In the genomic region with DNA sequence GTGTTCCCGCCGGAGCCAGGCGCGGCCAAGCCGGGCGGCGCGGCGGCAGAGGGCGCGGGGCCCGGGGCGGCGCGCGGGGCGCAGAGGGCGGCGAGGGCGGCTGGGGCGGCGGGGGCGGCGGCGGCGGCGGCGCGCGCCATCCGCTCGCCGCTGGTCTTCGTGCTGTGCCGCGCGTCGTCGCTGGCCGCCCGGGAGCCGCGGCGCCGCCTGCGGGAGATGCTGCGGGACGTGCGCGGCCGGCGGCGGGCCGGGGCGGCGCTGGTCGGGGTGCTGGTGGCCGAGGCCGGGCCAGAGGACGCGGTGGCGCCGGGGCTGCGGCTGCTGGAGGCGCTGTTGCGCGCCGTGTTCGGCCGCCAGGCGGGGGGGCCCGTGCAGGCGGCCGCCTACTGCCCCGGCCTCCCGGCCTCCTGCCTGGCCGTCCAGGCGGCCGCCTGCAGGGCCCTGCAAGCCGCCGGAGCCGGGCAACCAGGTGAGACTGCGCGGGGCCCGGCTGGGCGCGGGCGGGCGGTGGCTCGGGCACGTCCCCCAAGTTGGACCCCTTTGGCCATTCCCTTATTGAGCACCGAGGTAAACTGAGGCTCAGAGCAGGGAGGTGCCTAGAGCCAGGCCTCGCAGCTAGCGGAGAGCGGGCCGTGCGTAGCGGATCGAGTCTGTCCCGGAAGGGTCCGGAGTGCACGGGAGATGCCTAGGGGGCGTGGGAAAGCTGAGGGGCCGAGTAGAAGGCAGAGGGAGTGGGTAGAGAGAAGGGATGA, we compare ENCODE assay signal across 1 cellular context.
TF ChIP-seq lines count a peak whose summit lies in the region.

No MANE protein-coding gene starts in this region.

TF ChIP-seq in HepG2, 621 proteins besides CTCF, POLR2A, EP300 and RAD21 (continued from another document and continues in another):
- peak; percentile 66 for TF ChIP-seq ZFY (CRISPR knock-in tag; IDR thresholded peaks at IDR 0.05)
- TF ChIP-seq, protein P1, sequence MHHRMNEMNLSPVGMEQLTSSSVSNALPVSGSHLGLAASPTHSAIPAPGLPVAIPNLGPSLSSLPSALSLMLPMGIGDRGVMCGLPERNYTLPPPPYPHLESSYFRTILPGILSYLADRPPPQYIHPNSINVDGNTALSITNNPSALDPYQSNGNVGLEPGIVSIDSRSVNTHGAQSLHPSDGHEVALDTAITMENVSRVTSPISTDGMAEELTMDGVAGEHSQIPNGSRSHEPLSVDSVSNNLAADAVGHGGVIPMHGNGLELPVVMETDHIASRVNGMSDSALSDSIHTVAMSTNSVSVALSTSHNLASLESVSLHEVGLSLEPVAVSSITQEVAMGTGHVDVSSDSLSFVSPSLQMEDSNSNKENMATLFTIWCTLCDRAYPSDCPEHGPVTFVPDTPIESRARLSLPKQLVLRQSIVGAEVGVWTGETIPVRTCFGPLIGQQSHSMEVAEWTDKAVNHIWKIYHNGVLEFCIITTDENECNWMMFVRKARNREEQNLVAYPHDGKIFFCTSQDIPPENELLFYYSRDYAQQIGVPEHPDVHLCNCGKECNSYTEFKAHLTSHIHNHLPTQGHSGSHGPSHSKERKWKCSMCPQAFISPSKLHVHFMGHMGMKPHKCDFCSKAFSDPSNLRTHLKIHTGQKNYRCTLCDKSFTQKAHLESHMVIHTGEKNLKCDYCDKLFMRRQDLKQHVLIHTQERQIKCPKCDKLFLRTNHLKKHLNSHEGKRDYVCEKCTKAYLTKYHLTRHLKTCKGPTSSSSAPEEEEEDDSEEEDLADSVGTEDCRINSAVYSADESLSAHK (CRISPR knock-in tag; IDR thresholded peaks at IDR 0.05; ENCODE audit: borderline replicate concordance): no peak
- peak; percentile 8; the same call in 1 of the 2 replicates for TF ChIP-seq TARDBP (CRISPR knock-in tag; IDR thresholded peaks at IDR 0.05)
- TF ChIP-seq, protein P2, sequence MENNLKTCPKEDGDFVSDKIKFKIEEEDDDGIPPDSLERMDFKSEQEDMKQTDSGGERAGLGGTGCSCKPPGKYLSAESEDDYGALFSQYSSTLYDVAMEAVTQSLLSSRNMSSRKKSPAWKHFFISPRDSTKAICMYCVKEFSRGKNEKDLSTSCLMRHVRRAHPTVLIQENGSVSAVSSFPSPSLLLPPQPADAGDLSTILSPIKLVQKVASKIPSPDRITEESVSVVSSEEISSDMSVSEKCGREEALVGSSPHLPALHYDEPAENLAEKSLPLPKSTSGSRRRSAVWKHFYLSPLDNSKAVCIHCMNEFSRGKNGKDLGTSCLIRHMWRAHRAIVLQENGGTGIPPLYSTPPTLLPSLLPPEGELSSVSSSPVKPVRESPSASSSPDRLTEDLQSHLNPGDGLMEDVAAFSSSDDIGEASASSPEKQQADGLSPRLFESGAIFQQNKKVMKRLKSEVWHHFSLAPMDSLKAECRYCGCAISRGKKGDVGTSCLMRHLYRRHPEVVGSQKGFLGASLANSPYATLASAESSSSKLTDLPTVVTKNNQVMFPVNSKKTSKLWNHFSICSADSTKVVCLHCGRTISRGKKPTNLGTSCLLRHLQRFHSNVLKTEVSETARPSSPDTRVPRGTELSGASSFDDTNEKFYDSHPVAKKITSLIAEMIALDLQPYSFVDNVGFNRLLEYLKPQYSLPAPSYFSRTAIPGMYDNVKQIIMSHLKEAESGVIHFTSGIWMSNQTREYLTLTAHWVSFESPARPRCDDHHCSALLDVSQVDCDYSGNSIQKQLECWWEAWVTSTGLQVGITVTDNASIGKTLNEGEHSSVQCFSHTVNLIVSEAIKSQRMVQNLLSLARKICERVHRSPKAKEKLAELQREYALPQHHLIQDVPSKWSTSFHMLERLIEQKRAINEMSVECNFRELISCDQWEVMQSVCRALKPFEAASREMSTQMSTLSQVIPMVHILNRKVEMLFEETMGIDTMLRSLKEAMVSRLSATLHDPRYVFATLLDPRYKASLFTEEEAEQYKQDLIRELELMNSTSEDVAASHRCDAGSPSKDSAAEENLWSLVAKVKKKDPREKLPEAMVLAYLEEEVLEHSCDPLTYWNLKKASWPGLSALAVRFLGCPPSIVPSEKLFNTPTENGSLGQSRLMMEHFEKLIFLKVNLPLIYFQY (CRISPR knock-in tag; IDR thresholded peaks at IDR 0.05; ENCODE audit: borderline replicate concordance): peak; percentile 37; the same call in 1 of the 2 replicates
- TF ChIP-seq, protein P3, sequence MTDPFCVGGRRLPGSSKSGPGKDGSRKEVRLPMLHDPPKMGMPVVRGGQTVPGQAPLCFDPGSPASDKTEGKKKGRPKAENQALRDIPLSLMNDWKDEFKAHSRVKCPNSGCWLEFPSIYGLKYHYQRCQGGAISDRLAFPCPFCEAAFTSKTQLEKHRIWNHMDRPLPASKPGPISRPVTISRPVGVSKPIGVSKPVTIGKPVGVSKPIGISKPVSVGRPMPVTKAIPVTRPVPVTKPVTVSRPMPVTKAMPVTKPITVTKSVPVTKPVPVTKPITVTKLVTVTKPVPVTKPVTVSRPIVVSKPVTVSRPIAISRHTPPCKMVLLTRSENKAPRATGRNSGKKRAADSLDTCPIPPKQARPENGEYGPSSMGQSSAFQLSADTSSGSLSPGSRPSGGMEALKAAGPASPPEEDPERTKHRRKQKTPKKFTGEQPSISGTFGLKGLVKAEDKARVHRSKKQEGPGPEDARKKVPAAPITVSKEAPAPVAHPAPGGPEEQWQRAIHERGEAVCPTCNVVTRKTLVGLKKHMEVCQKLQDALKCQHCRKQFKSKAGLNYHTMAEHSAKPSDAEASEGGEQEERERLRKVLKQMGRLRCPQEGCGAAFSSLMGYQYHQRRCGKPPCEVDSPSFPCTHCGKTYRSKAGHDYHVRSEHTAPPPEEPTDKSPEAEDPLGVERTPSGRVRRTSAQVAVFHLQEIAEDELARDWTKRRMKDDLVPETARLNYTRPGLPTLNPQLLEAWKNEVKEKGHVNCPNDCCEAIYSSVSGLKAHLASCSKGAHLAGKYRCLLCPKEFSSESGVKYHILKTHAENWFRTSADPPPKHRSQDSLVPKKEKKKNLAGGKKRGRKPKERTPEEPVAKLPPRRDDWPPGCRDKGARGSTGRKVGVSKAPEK (CRISPR knock-in tag; IDR thresholded peaks at IDR 0.05; ENCODE audit: borderline replicate concordance): 0 out of 2 replicates have a peak, but pooled peaks have one; percentile 56
- peak; percentile 62; the same call in 1 of the 2 replicates for TF ChIP-seq ZNF724P (CRISPR knock-in tag; IDR thresholded peaks at IDR 0.05; ENCODE audit: borderline replicate concordance)
- TF ChIP-seq, protein P4, sequence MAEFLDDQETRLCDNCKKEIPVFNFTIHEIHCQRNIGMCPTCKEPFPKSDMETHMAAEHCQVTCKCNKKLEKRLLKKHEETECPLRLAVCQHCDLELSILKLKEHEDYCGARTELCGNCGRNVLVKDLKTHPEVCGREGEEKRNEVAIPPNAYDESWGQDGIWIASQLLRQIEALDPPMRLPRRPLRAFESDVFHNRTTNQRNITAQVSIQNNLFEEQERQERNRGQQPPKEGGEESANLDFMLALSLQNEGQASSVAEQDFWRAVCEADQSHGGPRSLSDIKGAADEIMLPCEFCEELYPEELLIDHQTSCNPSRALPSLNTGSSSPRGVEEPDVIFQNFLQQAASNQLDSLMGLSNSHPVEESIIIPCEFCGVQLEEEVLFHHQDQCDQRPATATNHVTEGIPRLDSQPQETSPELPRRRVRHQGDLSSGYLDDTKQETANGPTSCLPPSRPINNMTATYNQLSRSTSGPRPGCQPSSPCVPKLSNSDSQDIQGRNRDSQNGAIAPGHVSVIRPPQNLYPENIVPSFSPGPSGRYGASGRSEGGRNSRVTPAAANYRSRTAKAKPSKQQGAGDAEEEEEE (CRISPR knock-in tag; IDR thresholded peaks at IDR 0.05; ENCODE audit: borderline replicate concordance): no peak
- TF ChIP-seq ZNF883 (CRISPR knock-in tag; IDR thresholded peaks at IDR 0.05; ENCODE audit: not compliant biosample characterization): peak; percentile 66
- TF ChIP-seq ZMYM3 (CRISPR knock-in tag; IDR thresholded peaks at IDR 0.05): 0 out of 2 replicates have a peak, but pooled peaks have one; percentile 31
- 0 out of 2 replicates have a peak, but pooled peaks have one; percentile 6 for TF ChIP-seq RFXAP (CRISPR knock-in tag; IDR thresholded peaks at IDR 0.05; ENCODE audit: borderline replicate concordance)
- no peak for TF ChIP-seq GZF1 (CRISPR knock-in tag; IDR thresholded peaks at IDR 0.05)
- peak; percentile 77 for TF ChIP-seq RBM39 (IDR thresholded peaks at IDR 0.05; ENCODE audit: low read depth, low read length, poor library complexity, severe bottlenecking)
- no peak for TF ChIP-seq FIP1L1 (IDR thresholded peaks at IDR 0.05; ENCODE audit: borderline replicate concordance, insufficient read depth, low read depth, low read length)
- TF ChIP-seq POLR2AphosphoS5 (IDR thresholded peaks at IDR 0.05; ENCODE audit: low read depth, low read length): 0 out of 2 replicates have a peak, but pooled peaks have one; percentile 34
- no peak for TF ChIP-seq ZNF446 (CRISPR knock-in tag; IDR thresholded peaks at IDR 0.05)
- TF ChIP-seq ZNF816 (CRISPR knock-in tag; IDR thresholded peaks at IDR 0.05; ENCODE audit: borderline replicate concordance): 0 out of 2 replicates have a peak, but pooled peaks have one; percentile 37
- peak; percentile 57; the same call in 1 of the 2 replicates for TF ChIP-seq ZNF776 (CRISPR knock-in tag; IDR thresholded peaks at IDR 0.05)
- no peak for TF ChIP-seq ZNF251 (CRISPR knock-in tag; IDR thresholded peaks at IDR 0.05)
- peak; percentile 9; the same call in 1 of the 2 replicates for TF ChIP-seq BRD4 (CRISPR knock-in tag; IDR thresholded peaks at IDR 0.05)
- TF ChIP-seq, protein P5, sequence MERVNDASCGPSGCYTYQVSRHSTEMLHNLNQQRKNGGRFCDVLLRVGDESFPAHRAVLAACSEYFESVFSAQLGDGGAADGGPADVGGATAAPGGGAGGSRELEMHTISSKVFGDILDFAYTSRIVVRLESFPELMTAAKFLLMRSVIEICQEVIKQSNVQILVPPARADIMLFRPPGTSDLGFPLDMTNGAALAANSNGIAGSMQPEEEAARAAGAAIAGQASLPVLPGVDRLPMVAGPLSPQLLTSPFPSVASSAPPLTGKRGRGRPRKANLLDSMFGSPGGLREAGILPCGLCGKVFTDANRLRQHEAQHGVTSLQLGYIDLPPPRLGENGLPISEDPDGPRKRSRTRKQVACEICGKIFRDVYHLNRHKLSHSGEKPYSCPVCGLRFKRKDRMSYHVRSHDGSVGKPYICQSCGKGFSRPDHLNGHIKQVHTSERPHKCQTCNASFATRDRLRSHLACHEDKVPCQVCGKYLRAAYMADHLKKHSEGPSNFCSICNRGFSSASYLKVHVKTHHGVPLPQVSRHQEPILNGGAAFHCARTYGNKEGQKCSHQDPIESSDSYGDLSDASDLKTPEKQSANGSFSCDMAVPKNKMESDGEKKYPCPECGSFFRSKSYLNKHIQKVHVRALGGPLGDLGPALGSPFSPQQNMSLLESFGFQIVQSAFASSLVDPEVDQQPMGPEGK (CRISPR knock-in tag; IDR thresholded peaks at IDR 0.05): peak; percentile 66
- peak; percentile 62; the same call in 1 of the 2 replicates for TF ChIP-seq ZSCAN25 (CRISPR knock-in tag; IDR thresholded peaks at IDR 0.05)
- TF ChIP-seq ZBTB7A (CRISPR knock-in tag; IDR thresholded peaks at IDR 0.05): 0 out of 2 replicates have a peak, but pooled peaks have one; percentile 58
- peak; percentile 36; the same call in 1 of the 2 replicates for TF ChIP-seq ZNF607 (CRISPR knock-in tag; IDR thresholded peaks at IDR 0.05; ENCODE audit: borderline replicate concordance)
- TF ChIP-seq FUBP1 (CRISPR knock-in tag; IDR thresholded peaks at IDR 0.05; ENCODE audit: borderline replicate concordance): 0 out of 2 replicates have a peak, but pooled peaks have one; percentile 52
- 0 out of 2 replicates have a peak, but pooled peaks have one; percentile 43 for TF ChIP-seq EEA1 (CRISPR knock-in tag; IDR thresholded peaks at IDR 0.05; ENCODE audit: borderline replicate concordance)
- TF ChIP-seq ZC3H4 (CRISPR knock-in tag; IDR thresholded peaks at IDR 0.05; ENCODE audit: borderline replicate concordance): peak; percentile 32; the same call in 1 of the 2 replicates
- peak; percentile 8; the same call in 1 of the 2 replicates for TF ChIP-seq STAG1 (CRISPR knock-in tag; IDR thresholded peaks at IDR 0.05)
- TF ChIP-seq, protein P6, sequence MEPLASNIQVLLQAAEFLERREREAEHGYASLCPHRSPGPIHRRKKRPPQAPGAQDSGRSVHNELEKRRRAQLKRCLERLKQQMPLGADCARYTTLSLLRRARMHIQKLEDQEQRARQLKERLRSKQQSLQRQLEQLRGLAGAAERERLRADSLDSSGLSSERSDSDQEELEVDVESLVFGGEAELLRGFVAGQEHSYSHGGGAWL (CRISPR knock-in tag; IDR thresholded peaks at IDR 0.05): 0 out of 2 replicates have a peak, but pooled peaks have one; percentile 27
- peak; percentile 34; the same call in 1 of the 2 replicates for TF ChIP-seq SALL1 (CRISPR knock-in tag; IDR thresholded peaks at IDR 0.05)
- TF ChIP-seq ELF1 (CRISPR knock-in tag; IDR thresholded peaks at IDR 0.05): 0 out of 2 replicates have a peak, but pooled peaks have one; percentile 6
- 0 out of 2 replicates have a peak, but pooled peaks have one; percentile 52 for TF ChIP-seq KLF6 (CRISPR knock-in tag; IDR thresholded peaks at IDR 0.05)
- TF ChIP-seq ZFX (CRISPR knock-in tag; IDR thresholded peaks at IDR 0.05; ENCODE audit: low read depth): peak; percentile 73
- peak; percentile 27; the same call in 1 of the 2 replicates for TF ChIP-seq ZNF788 (CRISPR knock-in tag; IDR thresholded peaks at IDR 0.05; ENCODE audit: borderline replicate concordance)
- peak; percentile 45 for TF ChIP-seq HNRNPH1 (optimal IDR thresholded peaks at IDR 0.05; ENCODE audit: low read depth, low read length)
- TF ChIP-seq ZNF225 (CRISPR knock-in tag; IDR thresholded peaks at IDR 0.05): peak; percentile 24; the same call in 1 of the 2 replicates
- peak; percentile 45; the same call in 1 of the 2 replicates for TF ChIP-seq ZNF263 (CRISPR knock-in tag; IDR thresholded peaks at IDR 0.05)
- TF ChIP-seq PCBP1 (IDR thresholded peaks at IDR 0.05; ENCODE audit: borderline replicate concordance, low read depth, low read length): peak; percentile 67; the same call in 1 of the 2 replicates
- no peak for TF ChIP-seq XRCC5 (optimal IDR thresholded peaks at IDR 0.05; ENCODE audit: low read length)
